ENCODE assay signal across 10 cellular contexts in the genomic region with DNA sequence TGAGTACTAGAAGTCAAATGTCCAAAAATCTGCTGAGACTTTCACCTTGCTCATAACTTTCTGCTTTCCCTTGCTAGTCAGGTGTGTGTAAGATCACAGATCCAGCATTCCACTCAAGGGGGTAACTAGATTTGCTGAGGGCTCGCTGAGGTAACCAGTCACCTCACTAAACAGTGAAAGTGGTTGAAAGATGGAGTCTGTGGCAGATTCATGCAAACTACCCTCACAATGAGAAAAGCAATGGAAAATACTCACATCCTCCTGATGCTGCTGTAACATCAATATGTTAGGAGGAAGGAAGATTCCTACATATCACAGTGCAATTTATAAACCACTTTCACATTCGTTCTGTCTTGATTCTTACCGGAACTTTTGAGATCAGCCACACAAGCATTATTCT.
DNase-seq lines count a peak whose midpoint lies in the region; ATAC-seq and TF ChIP-seq lines count a peak whose summit lies in the region.
"Had no signal": no experiment of that assay in that cellular context is flagged by ENCODE, and none has a peak within 500 bp of the region (broad histone marks: within the 10 kb centered on the region; RNA-seq: fewer than 3 reads in every experiment).

No MANE protein-coding gene starts in this region.

- peak overlapping the region; percentile 63 to 75 for H3K4me3 Mint-ChIP-seq in CD14-positive monocyte
- H3K4me3 Mint-ChIP-seq in activated T-helper 17 cell treated with anti-CD3 and anti-CD28 coated beads, Interleukin-2, amount 50 U/mL, for 72 hours = peak overlapping the region; percentile 80

- in situ Hi-C loops in ACHN (cut with HindIII; ENCODE audit: low pct_ligation_motif_present, low pct_unique_long_range_greater_than_20kb, low sequenced_read_pairs) = no loop called here

- peaks cover 68% of the 10 kb centered on the region for H3K4me1 Mint-ChIP-seq in CD14-positive monocyte
- H3K4me1 Mint-ChIP-seq in activated T-helper 17 cell treated with anti-CD3 and anti-CD28 coated beads, Interleukin-2, amount 50 U/mL, for 72 hours = peaks cover 42% of the 10 kb centered on the region

- H3K27ac ChIP-seq in right cardiac atrium (ENCODE audit: low read length) = no peak overlapping the region

- H3K27ac Mint-ChIP-seq in CD14-positive monocyte = peak overlapping the region; percentile 94 to 98 (median 95)
- peak overlapping the region; percentile 92 for H3K27ac Mint-ChIP-seq in activated T-helper 17 cell treated with anti-CD3 and anti-CD28 coated beads, Interleukin-2, amount 50 U/mL, for 72 hours

- WGBS in right cardiac atrium = 86% methylated on average over 3 of the region's 3 CpGs

- H3K27me3 Mint-ChIP-seq in CD14-positive monocyte (ENCODE audit: low read depth in 3 of 3) = no peaks in the 10 kb centered on the region
- peaks cover 7% of the 10 kb centered on the region for H3K27me3 Mint-ChIP-seq in activated T-helper 17 cell treated with anti-CD3 and anti-CD28 coated beads, Interleukin-2, amount 50 U/mL, for 72 hours

- intact Hi-C loops in CD14-positive monocyte (cut with micrococcal nuclease) (loop anchor here (5.0 kb wide), 5 partner anchors 48 to 177 kb away; a partner anchor contains a TSS), right cardiac atrium (cut with DNase I) (no loop called here)

- H3K4me1 ChIP-seq in right cardiac atrium (ENCODE audit: control insufficient read depth, insufficient read depth, low read length) = peaks cover 6% of the 10 kb centered on the region

- DNase-seq in CD14-positive monocyte (ENCODE audit: low spot score) (no peak), ACHN (no peak), right cardiac atrium (no peak), NCI-H345 treated with DMSO at 0.1 percent for 48 hours (lab: John Stamatoyannopoulos, UW; ENCODE audit: unreplicated experiment) (no peak), AML-193 (lab: John Stamatoyannopoulos, UW) (no peak)
- DNase-seq: midbrain had no signal

- ATAC-seq in GM19324 (IDR thresholded peaks at IDR 0.05; ENCODE audit: low FRiP score, unreplicated experiment) = peak; percentile 29
- peak; percentile 30 for ATAC-seq in HG03097 (IDR thresholded peaks at IDR 0.05; ENCODE audit: low FRiP score, unreplicated experiment)
- peak; percentile 38 for ATAC-seq in activated T-helper 17 cell treated with anti-CD3 and anti-CD28 coated beads, Interleukin-2, amount 50 U/mL, for 72 hours (replicated peaks)
- no peak for ATAC-seq in right cardiac atrium
- ATAC-seq: K562 had no signal

- peaks cover 0 to 3% of the 10 kb centered on the region in 2 donors for H3K36me3 Mint-ChIP-seq in CD14-positive monocyte
- no peaks in the 10 kb centered on the region for H3K36me3 Mint-ChIP-seq in activated T-helper 17 cell treated with anti-CD3 and anti-CD28 coated beads, Interleukin-2, amount 50 U/mL, for 72 hours (ENCODE audit: low read depth)

- no peaks in the 10 kb centered on the region for H3K27me3 ChIP-seq in right cardiac atrium (ENCODE audit: control insufficient read depth, insufficient read depth)

- TF ChIP-seq CTCF in CD14-positive monocyte (IDR thresholded peaks at IDR 0.05) = no peak

- no peaks in the 10 kb centered on the region for H3K9me3 ChIP-seq in right cardiac atrium (ENCODE audit: control insufficient read depth, low read length)

- H3K4me3 ChIP-seq in right cardiac atrium (ENCODE audit: low read length) = no peak overlapping the region
- H3K4me3 ChIP-seq: K562 had no signal

- H3K9me3 Mint-ChIP-seq in CD14-positive monocyte = peaks cover 0 to 8% (median 6%) of the 10 kb centered on the region in 7 donors
- H3K9me3 Mint-ChIP-seq in activated T-helper 17 cell treated with anti-CD3 and anti-CD28 coated beads, Interleukin-2, amount 50 U/mL, for 72 hours = peaks cover under 1% of the 10 kb centered on the region

Comparison
In these comparisons a context has a peak if more than half of its experiments do, and no peak if none do; other contexts are left out.
1. ATAC-seq: peak in GM19324 (single experiment), HG03097 (single experiment) and activated T-helper 17 cell treated with anti-CD3 and anti-CD28 coated beads, Interleukin-2, amount 50 U/mL, for 72 hours (single experiment); none in right cardiac atrium (0 of 2).
2. intact Hi-C loops: an anchor here in CD14-positive monocyte (5.0 kb wide); none called in right cardiac atrium.